8 cellular contexts compared by ENCODE assay signal in genomic region chr10:75400769-75401568, GRCh38. TPM values are rescaled to one million over a fixed set of nuclear protein-coding genes. Genes with fewer than 3 reads are reported as not detected.
A peak's percentile ranks its signal among the peaks of the same experiment; 100 is the strongest.
DNase-seq lines count a peak whose midpoint lies in the region; ATAC-seq, FAIRE-seq and TF ChIP-seq lines count a peak whose summit lies in the region.

No MANE protein-coding gene starts in this region.

- H3K4me3 ChIP-seq in CD8-positive, alpha-beta memory T cell (ENCODE audit: low read length) = peak overlapping the region; percentile 43
- peak overlapping the region; percentile 80 for H3K4me3 ChIP-seq in HUES48 (ENCODE audit: low read depth, low read length)
- peak overlapping the region; percentile 62 to 100 for H3K4me3 ChIP-seq in gastroesophageal sphincter
- peak overlapping the region; percentile 100 for H3K4me3 ChIP-seq in osteoblast (ENCODE audit: insufficient read depth, low read length)

- peak overlapping the region; percentile 73 to 89 (median 76) for H3K4me3 Mint-ChIP-seq in CD8-positive, alpha-beta memory T cell
- H3K4me3 Mint-ChIP-seq in activated CD8-positive, alpha-beta T cell treated with anti-CD3 and anti-CD28 coated beads for 36 hours = peak overlapping the region; percentile 76

- peak; percentile 55 for FAIRE-seq in GM19239 (lab: Jason Lieb, UNC)

- TF ChIP-seq CTCF in activated CD8-positive, alpha-beta T cell treated with anti-CD3 and anti-CD28 coated beads for 36 hours (IDR thresholded peaks at IDR 0.05) = no peak
- TF ChIP-seq CTCF in gastroesophageal sphincter (IDR thresholded peaks at IDR 0.05) (no peak), osteoblast (IDR thresholded peaks at IDR 0.05; ENCODE audit: extremely low read depth, low read depth, low read length) (no peak)

- H2AFZ ChIP-seq in osteoblast (ENCODE audit: low read length) = peak overlapping the region; percentile 98

- no peaks in the 10 kb centered on the region for H3K9me3 ChIP-seq in CD8-positive, alpha-beta memory T cell (ENCODE audit: low read length)
- H3K9me3 ChIP-seq in HUES48 (ENCODE audit: control insufficient read depth, insufficient read depth, low read length) = no peaks in the 10 kb centered on the region
- no peaks in the 10 kb centered on the region for H3K9me3 ChIP-seq in gastroesophageal sphincter
- H3K9me3 ChIP-seq in osteoblast (ENCODE audit: low read depth, low read length) = no peaks in the 10 kb centered on the region

- no peak for TF ChIP-seq EP300 in gastroesophageal sphincter (IDR thresholded peaks at IDR 0.05)

- H3K27ac ChIP-seq in CD8-positive, alpha-beta memory T cell (ENCODE audit: low read depth, low read length) = no peak overlapping the region
- H3K27ac ChIP-seq in HUES48 (ENCODE audit: low read depth, low read length) (no peak overlapping the region), gastroesophageal sphincter (peak overlapping the region; percentile 97 to 100 (median 100)), osteoblast (ENCODE audit: low read depth, low read length) (peak overlapping the region; percentile 93)

- POLR2A ChIA-PET in CD8-positive, alpha-beta memory T cell (lab: Charles Lee) = no interaction called here
- POLR2A ChIA-PET in activated CD8-positive, alpha-beta T cell treated with anti-CD3 and anti-CD28 coated beads for 36 hours (lab: Charles Lee) = interaction anchor here (1.2 to 1.9 kb wide), 2 partner anchors 10 to 16 kb away, joined by 3 to 6 read pairs; no protein-coding TSS in a partner anchor

- H3K27ac Mint-ChIP-seq in CD8-positive, alpha-beta memory T cell = peak overlapping the region in 1 of 8 donors; percentile 50
- H3K27ac Mint-ChIP-seq in activated CD8-positive, alpha-beta T cell treated with anti-CD3 and anti-CD28 coated beads for 36 hours = no peak overlapping the region

- H3K79me2 ChIP-seq in osteoblast (ENCODE audit: insufficient read depth, low read length) = peaks cover 43% of the 10 kb centered on the region

- DNase-seq in CD8-positive, alpha-beta memory T cell = no peak
- DNase-seq in GM19239 (ENCODE audit: insufficient read length, low spot score) = no peak
- peak; percentile 36 for DNase-seq in activated CD8-positive, alpha-beta T cell treated with anti-CD3 and anti-CD28 coated beads for 36 hours
- peak; percentile 94 for DNase-seq in osteoblast (ENCODE audit: insufficient read length, low spot score, missing footprints)
- no peak for DNase-seq in AML-193 (lab: John Stamatoyannopoulos, UW)

- CTCF ChIA-PET in CD8-positive, alpha-beta memory T cell (lab: Charles Lee) = no interaction called here
- CTCF ChIA-PET in activated CD8-positive, alpha-beta T cell treated with anti-CD3 and anti-CD28 coated beads for 36 hours (lab: Charles Lee) = interaction anchor here (1.5 kb wide), 1 partner anchor 11 kb away, joined by 3 read pairs; no protein-coding TSS in a partner anchor

- no peaks in the 10 kb centered on the region for H3K36me3 ChIP-seq in CD8-positive, alpha-beta memory T cell (ENCODE audit: insufficient read depth, low read length)
- H3K36me3 ChIP-seq in HUES48 (ENCODE audit: control insufficient read depth, insufficient read depth, low read length) (no peaks in the 10 kb centered on the region), gastroesophageal sphincter (peaks cover 0 to 16% of the 10 kb centered on the region in 2 donors), osteoblast (ENCODE audit: insufficient read depth, low read length) (peaks cover 3% of the 10 kb centered on the region)

- no peaks in the 10 kb centered on the region for H3K36me3 Mint-ChIP-seq in CD8-positive, alpha-beta memory T cell
- H3K36me3 Mint-ChIP-seq in activated CD8-positive, alpha-beta T cell treated with anti-CD3 and anti-CD28 coated beads for 36 hours (ENCODE audit: low read depth) = no peaks in the 10 kb centered on the region

- H3K9me3 Mint-ChIP-seq in CD8-positive, alpha-beta memory T cell = peaks cover 0 to 3% (median 0%) of the 10 kb centered on the region in 5 donors
- no peaks in the 10 kb centered on the region for H3K9me3 Mint-ChIP-seq in activated CD8-positive, alpha-beta T cell treated with anti-CD3 and anti-CD28 coated beads for 36 hours

- H3K4me1 ChIP-seq in CD8-positive, alpha-beta memory T cell (ENCODE audit: insufficient read depth, low read length) = peaks cover 14% of the 10 kb centered on the region
- H3K4me1 ChIP-seq in HUES48 (ENCODE audit: control insufficient read depth, insufficient read depth, low read length) (peaks cover 11% of the 10 kb centered on the region), gastroesophageal sphincter (peaks cover 0 to 39% (median 4%) of the 10 kb centered on the region in 3 donors), osteoblast (ENCODE audit: insufficient read depth, low read length) (peaks cover 14% of the 10 kb centered on the region)

- peaks cover 19 to 34% (median 31%) of the 10 kb centered on the region in 3 donors for H3K4me1 Mint-ChIP-seq in CD8-positive, alpha-beta memory T cell
- peaks cover 25% of the 10 kb centered on the region for H3K4me1 Mint-ChIP-seq in activated CD8-positive, alpha-beta T cell treated with anti-CD3 and anti-CD28 coated beads for 36 hours (ENCODE audit: low read depth)

- WGBS in gastroesophageal sphincter (ENCODE audit: low coverage in 1 of 2), 2 donors = 0% methylated on average over 3 to 7 of the region's 68 CpGs

- no peak overlapping the region for H3K9ac ChIP-seq in HUES48 (ENCODE audit: low read depth, low read length)

- H4K20me1 ChIP-seq in osteoblast (ENCODE audit: insufficient read depth, low read length) = peaks cover 17% of the 10 kb centered on the region

- intact Hi-C loops in activated CD8-positive, alpha-beta T cell treated with anti-CD3 and anti-CD28 coated beads for 36 hours (cut with micrococcal nuclease) = no loop called here

- peaks cover 18% of the 10 kb centered on the region for H3K27me3 ChIP-seq in CD8-positive, alpha-beta memory T cell (ENCODE audit: insufficient read depth, low read length, poor library complexity, severe bottlenecking)
- H3K27me3 ChIP-seq in HUES48 (ENCODE audit: control insufficient read depth, insufficient read depth, low read length) (peaks cover 98% of the 10 kb centered on the region), gastroesophageal sphincter (no peaks in the 10 kb centered on the region), osteoblast (ENCODE audit: insufficient read depth, low read length) (no peaks in the 10 kb centered on the region)

- no peak for TF ChIP-seq POLR2A in gastroesophageal sphincter (IDR thresholded peaks at IDR 0.05)

- H3K4me2 ChIP-seq in osteoblast (ENCODE audit: insufficient read depth, low read length) = peak overlapping the region; percentile 98

- peak; percentile 32 for ATAC-seq in activated CD8-positive, alpha-beta T cell treated with anti-CD3 and anti-CD28 coated beads for 36 hours
- peak; percentile 3 for ATAC-seq in gastroesophageal sphincter
- no peak for ATAC-seq in HG02840 (IDR thresholded peaks at IDR 0.05; ENCODE audit: low FRiP score, unreplicated experiment)

- H3K27me3 Mint-ChIP-seq in CD8-positive, alpha-beta memory T cell = peaks cover 43 to 54% of the 10 kb centered on the region in 2 donors
- peaks cover 54% of the 10 kb centered on the region for H3K27me3 Mint-ChIP-seq in activated CD8-positive, alpha-beta T cell treated with anti-CD3 and anti-CD28 coated beads for 36 hours

RNA-seq across cellular contexts. Expression of gene ZNF503, which starts 0.6 kb away (rescaled TPM):
- under 1 TPM; 0.07 to 0.13 TPM for total RNA-seq in CD8-positive, alpha-beta memory T cell
- not detected for polyA plus RNA-seq in CD8-positive, alpha-beta memory T cell
- under 1 TPM; 0.25 to 0.31 TPM for total RNA-seq in activated CD8-positive, alpha-beta T cell treated with anti-CD3 and anti-CD28 coated beads for 36 hours
- total RNA-seq in gastroesophageal sphincter = 10 to 100 TPM; 27.3 to 83.7 (median 43.4) TPM
- total RNA-seq in osteoblast = 18.5 and 19.4 TPM in 2 replicates

RNA-seq across cellular contexts. Expression of gene LRMDA, which starts 30.5 kb away (rescaled TPM):
- total RNA-seq in CD8-positive, alpha-beta memory T cell = not detected
- not detected for polyA plus RNA-seq in CD8-positive, alpha-beta memory T cell
- total RNA-seq in activated CD8-positive, alpha-beta T cell treated with anti-CD3 and anti-CD28 coated beads for 36 hours = not detected
- total RNA-seq in gastroesophageal sphincter (10 to 100 TPM in 1 of 4 donors, 1 to 10 TPM in 3; 7.3 to 20.1 (median 8.4) TPM), osteoblast (17.1 and 18.5 TPM in 2 replicates)

Comparison
In these comparisons a context has a peak if more than half of its experiments do, and no peak if none do; other contexts are left out.
1. DNase-seq: peak in activated CD8-positive, alpha-beta T cell treated with anti-CD3 and anti-CD28 coated beads for 36 hours (single experiment) and osteoblast (single experiment); none in CD8-positive, alpha-beta memory T cell (0 of 5), GM19239 (single experiment) and AML-193 (0 of 2).
2. H3K27ac ChIP-seq: peak in gastroesophageal sphincter (4 of 4) and osteoblast (single experiment); none in CD8-positive, alpha-beta memory T cell (single experiment) and HUES48 (single experiment).
3. H3K4me3 ChIP-seq: peak in every context shown above with its lines; median percentile 100 in osteoblast; 81 in gastroesophageal sphincter; 80 in HUES48; 43 in CD8-positive, alpha-beta memory T cell.
4. RNA of gene ZNF503, which starts 0.6 kb away (total RNA-seq): 27.3 to 83.7 TPM in gastroesophageal sphincter and 18.5 to 19.4 TPM in osteoblast; 0.25 to 0.31 TPM in activated CD8-positive, alpha-beta T cell treated with anti-CD3 and anti-CD28 coated beads for 36 hours and 0.07 to 0.13 TPM in CD8-positive, alpha-beta memory T cell; every median in the first group is over 10 times any median in the second.
5. RNA of gene LRMDA, which starts 30.5 kb away (total RNA-seq): 17.1 to 18.5 TPM in osteoblast and 7.3 to 20.1 TPM in gastroesophageal sphincter; not detected in activated CD8-positive, alpha-beta T cell treated with anti-CD3 and anti-CD28 coated beads for 36 hours and not detected in CD8-positive, alpha-beta memory T cell; every median in the first group is over 4 times any median in the second.